Comparison of ENCODE assay signal across 1 cellular context in genomic region chr3:42633544-42633943, GRCh38.
TF ChIP-seq lines count a peak whose summit lies in the region.

No MANE protein-coding gene starts in this region.

TF ChIP-seq in GM23338, 12 proteins besides CTCF, POLR2A, EP300 and RAD21:
- TF ChIP-seq STAT1 (IDR thresholded peaks at IDR 0.05; ENCODE audit: unreplicated experiment): no peak
- no peak for TF ChIP-seq ZNF331 (CRISPR knock-in tag; IDR thresholded peaks at IDR 0.05; ENCODE audit: low read depth)
- no peak for TF ChIP-seq ETS1 (IDR thresholded peaks at IDR 0.05)
- no peak for TF ChIP-seq EZH2phosphoT487 (IDR thresholded peaks at IDR 0.05; ENCODE audit: unreplicated experiment)
- no peak for TF ChIP-seq POLR2AphosphoS5 (IDR thresholded peaks at IDR 0.05; ENCODE audit: low read depth)
- no peak for TF ChIP-seq ZNF462 (CRISPR knock-in tag; IDR thresholded peaks at IDR 0.05)
- no peak for TF ChIP-seq ZNF114 (CRISPR knock-in tag; IDR thresholded peaks at IDR 0.05)
- no peak for TF ChIP-seq EZH2 (IDR thresholded peaks at IDR 0.05; ENCODE audit: low read depth, unreplicated experiment)
- no peak for TF ChIP-seq NANOG (IDR thresholded peaks at IDR 0.05; ENCODE audit: borderline replicate concordance)
- TF ChIP-seq REST (IDR thresholded peaks at IDR 0.05; ENCODE audit: unreplicated experiment): no peak
- no peak for TF ChIP-seq CREB1 (CRISPR knock-in tag; IDR thresholded peaks at IDR 0.05; ENCODE audit: low read depth)
- no peak for TF ChIP-seq JUNB (IDR thresholded peaks at IDR 0.05; ENCODE audit: unreplicated experiment)
